ENCODE assay signal across 9 cellular contexts in genomic region chr12:111429760-111430417, GRCh38. TPM values are rescaled to one million over a fixed set of nuclear protein-coding genes. Genes with fewer than 3 reads are reported as not detected.
A peak's percentile ranks its signal among the peaks of the same experiment; 100 is the strongest.
DNase-seq lines count a peak whose midpoint lies in the region; ATAC-seq and TF ChIP-seq lines count a peak whose summit lies in the region.
"Had no signal": no experiment of that assay in that cellular context is flagged by ENCODE, and none has a peak within 500 bp of the region (broad histone marks: within the 10 kb centered on the region; RNA-seq: fewer than 3 reads in every experiment).

No MANE protein-coding gene starts in this region.

- no peaks in the 10 kb centered on the region for H3F3A ChIP-seq in PC-3 (ENCODE audit: low read length, unreplicated experiment)

- H3K27ac Mint-ChIP-seq in activated naive CD4-positive, alpha-beta T cell treated with anti-CD3 and anti-CD28 coated beads for 36 hours = peak overlapping the region; percentile 99
- peak overlapping the region; percentile 96 to 100 for H3K27ac Mint-ChIP-seq in natural killer cell

- no peaks in the 10 kb centered on the region for H3K9me3 Mint-ChIP-seq in activated naive CD4-positive, alpha-beta T cell treated with anti-CD3 and anti-CD28 coated beads for 36 hours
- H3K9me3 Mint-ChIP-seq in natural killer cell = no peaks in the 10 kb centered on the region

- H3K4me2 ChIP-seq in PC-3 (ENCODE audit: low read length) = no peak overlapping the region

- peak; percentile 22 to 43 (median 28) for ATAC-seq in natural killer cell
- ATAC-seq in PC-3 = no peak

- peaks cover 41% of the 10 kb centered on the region for H3K4me1 ChIP-seq in PC-3 (ENCODE audit: insufficient read depth, low read length)

- TF ChIP-seq CTCF in natural killer cell (IDR thresholded peaks at IDR 0.05) (no peak), PC-3 (conservative IDR thresholded peaks at IDR 0.05; ENCODE audit: low read depth, low read length) (no peak)

- peaks cover 15% of the 10 kb centered on the region for H3K36me3 Mint-ChIP-seq in activated naive CD4-positive, alpha-beta T cell treated with anti-CD3 and anti-CD28 coated beads for 36 hours (ENCODE audit: low read depth)
- H3K36me3 Mint-ChIP-seq in natural killer cell = no peaks in the 10 kb centered on the region

- no peak overlapping the region for H3K4me3 ChIP-seq in PC-3 (ENCODE audit: low read length)
- H3K4me3 ChIP-seq: ovary had no signal

- H3K9ac ChIP-seq in PC-3 (ENCODE audit: low read length) = no peak overlapping the region

- H4K20me1 ChIP-seq in PC-3 (ENCODE audit: low read length) = no peaks in the 10 kb centered on the region

- POLR2A ChIA-PET in PC-3 (lab: Charles Lee; ENCODE audit: unreplicated experiment) = no interaction called here

- no peaks in the 10 kb centered on the region for H3K9me2 ChIP-seq in PC-3 (replicated peaks; ENCODE audit: low read length)

- DNase-seq in stimulated activated CD4-positive, alpha-beta T cell treated with anti-CD3 and anti-CD28 coated beads, Interleukin-12 subunit alpha, Interleukin-12 subunit beta, amount 100 ng/mL, for 48 hours (ENCODE audit: low read depth in 2 of 3, low spot score in 1 of 3) = peak in 2 of 3 donors; percentile 32 to 38
- DNase-seq in stimulated activated CD4-positive, alpha-beta T cell treated with anti-CD3 and anti-CD28 coated beads, Interleukin-1b, Interleukin-23, amount 100 ng/mL, for 48 hours = no peak
- DNase-seq in activated naive CD4-positive, alpha-beta T cell treated with anti-CD3 and anti-CD28 coated beads for 36 hours = peak; percentile 62
- DNase-seq in natural killer cell (peak; percentile 78), PC-3 (no peak), cerebellar cortex (ENCODE audit: low spot score) (no peak), NCI-H1105 treated with DMSO at 0.1 percent for 48 hours (lab: John Stamatoyannopoulos, UW) (no peak), NCI-H69 (lab: John Stamatoyannopoulos, UW) (no peak)
- DNase-seq: ovary had no signal

- H3K36me3 ChIP-seq in PC-3 (ENCODE audit: low read depth, low read length) = no peaks in the 10 kb centered on the region
- H3K36me3 ChIP-seq: ovary had no signal

- no TSS peak for BruUV-seq in PC-3 (replicated peaks; lab: Mats Ljungman, UMichigan)

- H3K4me1 Mint-ChIP-seq in activated naive CD4-positive, alpha-beta T cell treated with anti-CD3 and anti-CD28 coated beads for 36 hours (ENCODE audit: low read depth) = peaks cover 93% of the 10 kb centered on the region
- peaks cover 85 to 91% of the 10 kb centered on the region in 2 donors for H3K4me1 Mint-ChIP-seq in natural killer cell

- CTCF ChIA-PET in activated naive CD4-positive, alpha-beta T cell treated with anti-CD3 and anti-CD28 coated beads for 36 hours (lab: Charles Lee) = interaction anchor here (0.6 to 9.3 kb wide), 10 partner anchors 12 to 384 kb away, joined by 3 to 52 read pairs (median 4); no protein-coding TSS in a partner anchor
- CTCF ChIA-PET in PC-3 (lab: Charles Lee) = no interaction called here

- no peaks in the 10 kb centered on the region for H3K27me3 ChIP-seq in PC-3 (ENCODE audit: low read length)
- H3K27me3 ChIP-seq: ovary had no signal

- H2AFZ ChIP-seq in PC-3 (ENCODE audit: low read length) = no peak overlapping the region

- no peak overlapping the region for H3K27ac ChIP-seq in PC-3 (ENCODE audit: low read length)
- H3K27ac ChIP-seq: ovary had no signal

- H3K27me3 Mint-ChIP-seq in activated naive CD4-positive, alpha-beta T cell treated with anti-CD3 and anti-CD28 coated beads for 36 hours (ENCODE audit: low read depth) = no peaks in the 10 kb centered on the region
- no peaks in the 10 kb centered on the region for H3K27me3 Mint-ChIP-seq in natural killer cell (ENCODE audit: low read depth in 2 of 2)

- intact Hi-C loops in activated naive CD4-positive, alpha-beta T cell treated with anti-CD3 and anti-CD28 coated beads for 36 hours (cut with micrococcal nuclease) = loop anchor here (1.0 to 5.0 kb wide), 5 partner anchors 15 to 853 kb away; partner anchors contain the start of gene TRAFD1
- intact Hi-C loops in natural killer cell (cut with micrococcal nuclease) (loop anchor here (1.0 to 10.0 kb wide), 2 partner anchors 24 to 1545 kb away; partner anchors contain the start of gene GLTP), PC-3 (cut with micrococcal nuclease) (no loop called here)

- peak overlapping the region; percentile 84 for H3K4me3 Mint-ChIP-seq in activated naive CD4-positive, alpha-beta T cell treated with anti-CD3 and anti-CD28 coated beads for 36 hours
- peak overlapping the region; percentile 86 for H3K4me3 Mint-ChIP-seq in natural killer cell

- 0 out of 2 replicates have a peak, but pooled peaks cover 6% of the 10 kb centered on the region for H3K79me2 ChIP-seq in PC-3 (ENCODE audit: low read length)

- H3K9me3 ChIP-seq in PC-3 (ENCODE audit: low read length) = no peaks in the 10 kb centered on the region
- H3K9me3 ChIP-seq: ovary had no signal

RNA-seq across cellular contexts. Expression of gene SH2B3, which starts 24.2 kb away (rescaled TPM):
- total RNA-seq in activated naive CD4-positive, alpha-beta T cell treated with anti-CD3 and anti-CD28 coated beads for 36 hours = 10 to 100 TPM; 21.1 to 21.3 TPM
- total RNA-seq in natural killer cell (10 to 100 TPM; 68.1 to 81.3 (median 68.4) TPM), PC-3 (2014; rRNA removed) (12.9 and 34.6 TPM in 2 replicates)

Comparison
In these comparisons a context has a peak if more than half of its experiments do, and no peak if none do; other contexts are left out.
1. DNase-seq: peak in stimulated activated CD4-positive, alpha-beta T cell treated with anti-CD3 and anti-CD28 coated beads, Interleukin-12 subunit alpha, Interleukin-12 subunit beta, amount 100 ng/mL, for 48 hours (2 of 3), activated naive CD4-positive, alpha-beta T cell treated with anti-CD3 and anti-CD28 coated beads for 36 hours (single experiment) and natural killer cell (single experiment); none in stimulated activated CD4-positive, alpha-beta T cell treated with anti-CD3 and anti-CD28 coated beads, Interleukin-1b, Interleukin-23, amount 100 ng/mL, for 48 hours (single experiment), PC-3 (single experiment), cerebellar cortex (single experiment), NCI-H1105 treated with DMSO at 0.1 percent for 48 hours (single experiment) and NCI-H69 (single experiment).